ENCODE assay signal across 19 cellular contexts in genomic region chr3:112456147-112456546, GRCh38. TPM values are rescaled to one million over a fixed set of nuclear protein-coding genes. Genes with fewer than 3 reads are reported as not detected.
DNase-seq lines count a peak whose midpoint lies in the region; ATAC-seq, FAIRE-seq and TF ChIP-seq lines count a peak whose summit lies in the region.
"Had no signal": no experiment of that assay in that cellular context is flagged by ENCODE, and none has a peak within 500 bp of the region (broad histone marks: within the 10 kb centered on the region; RNA-seq: fewer than 3 reads in every experiment).

No MANE protein-coding gene starts in this region.

- H3K27ac Mint-ChIP-seq in stimulated activated naive B cell treated with anti-CD40 and anti-IgM and Interleukin-4, amounts not matched to agents 10 μg/mL and 1 μg/mL and 100 μg/mL, for 72 hours, result peak overlapping the region; percentile 69
- H3K27ac Mint-ChIP-seq: CD14-positive monocyte; CD8-positive, alpha-beta memory T cell; H9 had no signal

- FAIRE-seq in GM12892 (lab: Jason Lieb, UNC) (peak; percentile 70), GM12878 (lab: Jason Lieb, UNC) (no peak)
- FAIRE-seq: A549 had no signal

- no peak for DNase-seq in GM12892 (ENCODE audit: insufficient read length)
- DNase-seq in GM12878 (ENCODE audit: low read depth, low spot score), result no peak
- no peak for DNase-seq in stimulated activated naive B cell treated with anti-CD40 and anti-IgM and Interleukin-4, amounts not matched to agents 10 μg/mL and 1 μg/mL and 100 μg/mL, for 72 hours
- DNase-seq in SKM-1 (lab: John Stamatoyannopoulos, UW; ENCODE audit: unreplicated experiment), result no peak
- DNase-seq in anterior cingulate cortex (lab: John Stamatoyannopoulos, UW), result no peak
- no peak for DNase-seq in posterior cingulate gyrus
- DNase-seq: CD8-positive, alpha-beta memory T cell; DMS 273 treated with DMSO at 0.1 percent for 48 hours; GOT3; H9 had no signal

- peaks cover 17% of the 10 kb centered on the region for H3K4me1 ChIP-seq in GM12878 (ENCODE audit: control insufficient read depth, insufficient read depth, low read length)
- H3K4me1 ChIP-seq: A549 had no signal

- H3K4me1 Mint-ChIP-seq in stimulated activated naive B cell treated with anti-CD40 and anti-IgM and Interleukin-4, amounts not matched to agents 10 μg/mL and 1 μg/mL and 100 μg/mL, for 72 hours, result peaks cover 39 to 74% of the 10 kb centered on the region in 2 donors
- H3K4me1 Mint-ChIP-seq: H9 had no signal

- no peak overlapping the region for H3K4me2 ChIP-seq in GM12878 (ENCODE audit: control insufficient read depth, insufficient read depth)
- H3K4me2 ChIP-seq: A549, KMS-11 had no signal

- peaks cover 6 to 10% of the 10 kb centered on the region in 2 donors for H3K9me3 Mint-ChIP-seq in stimulated activated naive B cell treated with anti-CD40 and anti-IgM and Interleukin-4, amounts not matched to agents 10 μg/mL and 1 μg/mL and 100 μg/mL, for 72 hours
- H3K9me3 Mint-ChIP-seq: CD8-positive, alpha-beta memory T cell; H9 had no signal

- no peak overlapping the region for H3K4me3 ChIP-seq in GM12878
- H3K4me3 ChIP-seq: A549 had no signal

- peak; percentile 21; the same call in 1 of the 2 replicates for TF ChIP-seq RAD21 in GM12878 (IDR thresholded peaks at IDR 0.05; ENCODE audit: insufficient read depth, low read depth, low read length)

- RAD21 ChIA-PET in GM12878 (lab: Charles Lee; ENCODE audit: unreplicated experiment), result interaction anchor here (0.9 to 5.5 kb wide), 18 partner anchors 8 to 563 kb away, joined by 3 to 33 read pairs (median 8); partner anchors contain the start of genes BTLA, CD200 and SLC9C1

- SMC1A ChIA-PET in GM12878 (lab: Charles Lee; ENCODE audit: uncharacterized antibody, unreplicated experiment), result interaction anchor here (0.8 to 4.3 kb wide), 30 partner anchors 8 to 345 kb away, joined by 3 to 30 read pairs (median 5); partner anchors contain the start of genes CD200 and SLC9C1

- no peak overlapping the region for H2AFZ ChIP-seq in GM12878 (ENCODE audit: control insufficient read depth, low read depth, low read length)

- H3K9ac ChIP-seq in GM12878 (ENCODE audit: control insufficient read depth, insufficient read depth, low read length), result no peak overlapping the region
- H3K9ac ChIP-seq: KMS-11 had no signal

- ATAC-seq in GM18867 (IDR thresholded peaks at IDR 0.05; ENCODE audit: unreplicated experiment) (peak; percentile 35), GM12878 (peak; percentile 46), GM21423 (IDR thresholded peaks at IDR 0.05; ENCODE audit: unreplicated experiment) (no peak)
- no peak for ATAC-seq in stimulated activated naive B cell treated with anti-CD40 and anti-IgM and Interleukin-4, amounts not matched to agents 10 μg/mL and 1 μg/mL and 100 μg/mL, for 72 hours (replicated peaks)
- ATAC-seq: A549 had no signal

- intact Hi-C loops in GM12878 (cut with micrococcal nuclease; ENCODE audit: unreplicated experiment), result no loop called here
- intact Hi-C loops in posterior cingulate gyrus (cut with DNase I), result no loop called here

- H3K27ac ChIP-seq in GM12878 (ENCODE audit: control insufficient read depth, insufficient read depth), result peak overlapping the region; percentile 61
- H3K27ac ChIP-seq: A549, KMS-11 had no signal

- no peaks in the 10 kb centered on the region for H4K20me1 ChIP-seq in GM12878 (ENCODE audit: control insufficient read depth, insufficient read depth)

- no peak for TF ChIP-seq POLR2A in GM12892 (IDR thresholded peaks at IDR 0.05; ENCODE audit: low read depth, low read length)
- no peak for TF ChIP-seq POLR2A in GM12878 (IDR thresholded peaks at IDR 0.05; ENCODE audit: low read depth, low read length)

- no TSS peak for BruUV-seq in GM12878 (replicated peaks; lab: Mats Ljungman, UMichigan)

- peaks cover 33 to 66% of the 10 kb centered on the region in 2 donors for H3K36me3 Mint-ChIP-seq in stimulated activated naive B cell treated with anti-CD40 and anti-IgM and Interleukin-4, amounts not matched to agents 10 μg/mL and 1 μg/mL and 100 μg/mL, for 72 hours
- H3K36me3 Mint-ChIP-seq: CD14-positive monocyte had no signal

- CTCF ChIA-PET in GM12878 (lab: Yijun Ruan, JAX), result interaction anchor here (0.8 to 3.6 kb wide), 15 partner anchors 9 to 341 kb away, joined by 3 to 18 read pairs (median 6); no protein-coding TSS in a partner anchor

- H3K4me3 Mint-ChIP-seq in stimulated activated naive B cell treated with anti-CD40 and anti-IgM and Interleukin-4, amounts not matched to agents 10 μg/mL and 1 μg/mL and 100 μg/mL, for 72 hours, result no peak overlapping the region
- H3K4me3 Mint-ChIP-seq: CD14-positive monocyte; CD8-positive, alpha-beta memory T cell; H9 had no signal

- H3K79me2 ChIP-seq in GM12878 (ENCODE audit: control insufficient read depth, insufficient read depth, low read length), result peaks cover 13% of the 10 kb centered on the region

- in situ Hi-C loops in GM12878 (cut with MboI), result loop anchor here (5.0 kb wide), 1 partner anchor 344 kb away; no protein-coding TSS in a partner anchor

- TF ChIP-seq EP300 in GM12878 (IDR thresholded peaks at IDR 0.05; ENCODE audit: borderline replicate concordance in 1 of 2, control insufficient read depth in 1 of 2, low read depth in 2 of 2, low read length in 2 of 2), result peak; percentile 59 to 68; a peak in 1 of 4 replicates

- no peak for TF ChIP-seq CTCF in GM12878 (IDR thresholded peaks at IDR 0.05 in 2 of 3, conservative IDR thresholded peaks at IDR 0.05 in 1 of 3; ENCODE audit: control insufficient read depth in 2 of 3, extremely low read depth in 1 of 3, insufficient read depth in 1 of 3, low read depth in 3 of 3, low read length in 3 of 3)

- H3K36me3 ChIP-seq in GM12878 (ENCODE audit: control insufficient read depth in 2 of 2, insufficient read depth in 2 of 2, low read length in 1 of 2), result no peaks in the 10 kb centered on the region

- H3K9me3 ChIP-seq in GM12878 (replicated peaks; ENCODE audit: control insufficient read depth, insufficient read depth, low read length), result peaks cover 13% of the 10 kb centered on the region
- H3K9me3 ChIP-seq: A549 had no signal

- H3K27me3 ChIP-seq in GM12878 (replicated peaks in 1 of 2; ENCODE audit: control insufficient read depth in 2 of 2, insufficient read depth in 2 of 2, low read length in 1 of 2), result no peaks in the 10 kb centered on the region

- no peaks in the 10 kb centered on the region for H3K27me3 Mint-ChIP-seq in stimulated activated naive B cell treated with anti-CD40 and anti-IgM and Interleukin-4, amounts not matched to agents 10 μg/mL and 1 μg/mL and 100 μg/mL, for 72 hours
- H3K27me3 Mint-ChIP-seq: CD8-positive, alpha-beta memory T cell had no signal

- POLR2A ChIA-PET in GM12878 (lab: Charles Lee), result interaction anchor here (0.6 to 3.4 kb wide), 11 partner anchors 8 to 341 kb away, joined by 3 to 20 read pairs (median 3); partner anchors contain the start of genes BTLA and CD200

TF ChIP-seq in GM12878, 131 proteins besides CTCF, POLR2A, EP300 and RAD21 (continues in another document):
- peak; percentile 26; the same call in 1 of the 2 replicates for TF ChIP-seq CHD2 (IDR thresholded peaks at IDR 0.05; ENCODE audit: borderline replicate concordance, low read depth, low read length)
- no peak for TF ChIP-seq SMAD5 (IDR thresholded peaks at IDR 0.05; ENCODE audit: low read depth)
- peak; percentile 75; the same call in 1 of the 2 replicates for TF ChIP-seq FOXM1 (IDR thresholded peaks at IDR 0.05; ENCODE audit: low read depth, low read length)
- TF ChIP-seq TCF7 (IDR thresholded peaks at IDR 0.05; ENCODE audit: borderline replicate concordance), result no peak
- TF ChIP-seq RAD51 (IDR thresholded peaks at IDR 0.05), result no peak
- TF ChIP-seq, protein P1, sequence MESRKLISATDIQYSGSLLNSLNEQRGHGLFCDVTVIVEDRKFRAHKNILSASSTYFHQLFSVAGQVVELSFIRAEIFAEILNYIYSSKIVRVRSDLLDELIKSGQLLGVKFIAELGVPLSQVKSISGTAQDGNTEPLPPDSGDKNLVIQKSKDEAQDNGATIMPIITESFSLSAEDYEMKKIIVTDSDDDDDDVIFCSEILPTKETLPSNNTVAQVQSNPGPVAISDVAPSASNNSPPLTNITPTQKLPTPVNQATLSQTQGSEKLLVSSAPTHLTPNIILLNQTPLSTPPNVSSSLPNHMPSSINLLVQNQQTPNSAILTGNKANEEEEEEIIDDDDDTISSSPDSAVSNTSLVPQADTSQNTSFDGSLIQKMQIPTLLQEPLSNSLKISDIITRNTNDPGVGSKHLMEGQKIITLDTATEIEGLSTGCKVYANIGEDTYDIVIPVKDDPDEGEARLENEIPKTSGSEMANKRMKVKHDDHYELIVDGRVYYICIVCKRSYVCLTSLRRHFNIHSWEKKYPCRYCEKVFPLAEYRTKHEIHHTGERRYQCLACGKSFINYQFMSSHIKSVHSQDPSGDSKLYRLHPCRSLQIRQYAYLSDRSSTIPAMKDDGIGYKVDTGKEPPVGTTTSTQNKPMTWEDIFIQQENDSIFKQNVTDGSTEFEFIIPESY (IDR thresholded peaks at IDR 0.05), result peak; percentile 48; the same call in 1 of the 2 replicates
- no peak for TF ChIP-seq SREBF2 (IDR thresholded peaks at IDR 0.05; ENCODE audit: low read length)
- peak; percentile 94 for TF ChIP-seq GATAD2B (conservative IDR thresholded peaks at IDR 0.05; ENCODE audit: low read depth)
- TF ChIP-seq ZSCAN29 (IDR thresholded peaks at IDR 0.05), result no peak
- TF ChIP-seq SP1 (IDR thresholded peaks at IDR 0.05; ENCODE audit: low read depth, low read length), result no peak

RNA-seq across cellular contexts. Expression of gene BTLA, which starts 43.1 kb away (rescaled TPM):
- 52.2 TPM for polyA plus RNA-seq in GM12892 (2012; ENCODE audit: missing spikeins)
- total RNA-seq in GM12878 (2013; cell fraction: nucleolus; rRNA removed), result 300 and 324 TPM in 2 replicates
- total RNA-seq in GM12878 (2014; rRNA removed), result 65.2 and 83.6 TPM in 2 replicates
- 91.5 and 99.0 TPM in 2 replicates for total RNA-seq in GM12878 (2014; rRNA removed; fragmentation: Illumina TruSeq; extraction: Trizol)
- 78.4 and 79.7 TPM in 2 replicates for total RNA-seq in GM12878 (2021)
- 32.2 TPM for polyA plus RNA-seq in GM12878 (2011; ENCODE audit: low read depth)
- polyA plus RNA-seq in GM12878 (2011; rRNA removed), result 134 and 185 TPM in 2 replicates
- 50.1 and 60.7 TPM in 2 replicates for polyA plus RNA-seq in GM12878 (2011; cell fraction: cytosol; rRNA removed)
- polyA plus RNA-seq in GM12878 (2011; cell fraction: nucleus; rRNA removed), result 44.8 and 68.3 TPM in 2 replicates
- polyA plus RNA-seq in GM12878 (2012), result 46.4 and 81.1 TPM in 2 replicates
- 88.7 and 107 TPM in 2 replicates for polyA plus RNA-seq in GM12878 (2014; fragmentation: Illumina TruSeq; extraction: Trizol)
- 100 to 1,000 TPM; 101 to 134 TPM for polyA plus RNA-seq in GM12878 (2014; fragmentation: Nextera tagmentation; extraction: Ambion mirVana)
- polyA plus RNA-seq in GM12878 (2014; rRNA removed), result 47.9 and 66.5 TPM in 2 replicates
- 10 to 100 TPM; 55.4 to 66.7 TPM for polyA plus RNA-seq in GM12878 (2016; fragmentation: Nextera tagmentation; extraction: Ambion mirVana)
- polyA minus RNA-seq in GM12878 (2011; rRNA and poly(A)+ RNA removed), result 154 and 254 TPM in 2 replicates
- 42.4 and 72.5 TPM in 2 replicates for polyA minus RNA-seq in GM12878 (2011; cell fraction: cytosol; rRNA and poly(A)+ RNA removed)
- 87.8 and 96.0 TPM in 2 replicates for polyA minus RNA-seq in GM12878 (2011; cell fraction: nucleus; rRNA and poly(A)+ RNA removed)
- total RNA-seq: Daoy, H9, HT1080 had no signal
- polyA plus RNA-seq: AG04450, BJ, CD14-positive monocyte had no signal

Comparison
In these comparisons a context has a peak if more than half of its experiments do, and no peak if none do; other contexts are left out.
1. ATAC-seq: peak in GM18867 (single experiment) and GM12878 (single experiment); none in stimulated activated naive B cell treated with anti-CD40 and anti-IgM and Interleukin-4, amounts not matched to agents 10 μg/mL and 1 μg/mL and 100 μg/mL, for 72 hours (0 of 2) and GM21423 (single experiment).